19 cellular contexts compared by ENCODE assay signal in genomic region chr13:33410619-33411018, GRCh38.
DNase-seq lines count a peak whose midpoint lies in the region; ATAC-seq and TF ChIP-seq lines count a peak whose summit lies in the region.
"Had no signal": no experiment of that assay in that cellular context is flagged by ENCODE, and none has a peak within 500 bp of the region (broad histone marks: within the 10 kb centered on the region; RNA-seq: fewer than 3 reads in every experiment).

No MANE protein-coding gene starts in this region.

- H3K36me3 ChIP-seq in GM23338 (ENCODE audit: insufficient read depth) (no peaks in the 10 kb centered on the region), esophagus muscularis mucosa (no peaks in the 10 kb centered on the region), sigmoid colon (no peaks in the 10 kb centered on the region)
- H3K36me3 ChIP-seq: BLaER1 had no signal

- no peaks in the 10 kb centered on the region for H3K9me2 ChIP-seq in GM23338 (ENCODE audit: insufficient read depth)

- no peak overlapping the region for H3K4me3 Mint-ChIP-seq in GM23338
- no peak overlapping the region for H3K4me3 Mint-ChIP-seq in nephron progenitor cell
- H3K4me3 Mint-ChIP-seq: CD14-positive monocyte; CD4-positive, alpha-beta memory T cell; HFFc6; IgD-negative memory B cell had no signal

- no peak overlapping the region for H3K4me2 ChIP-seq in GM23338
- H3K4me2 ChIP-seq: BLaER1 had no signal

- H3K4me1 Mint-ChIP-seq in GM23338 (peaks cover 12% of the 10 kb centered on the region), nephron progenitor cell (peaks cover 6% of the 10 kb centered on the region)
- H3K4me1 Mint-ChIP-seq: CD4-positive, alpha-beta memory T cell; IgD-negative memory B cell had no signal

- 0 out of 2 replicates have a peak overlapping the region, but pooled peaks have one; percentile 7 for H2AFZ ChIP-seq in GM23338
- H2AFZ ChIP-seq: GM23248 had no signal

- H3K27me3 ChIP-seq in GM23338 (ENCODE audit: insufficient read depth), result no peaks in the 10 kb centered on the region
- H3K27me3 ChIP-seq in esophagus muscularis mucosa, result no peaks in the 10 kb centered on the region
- H3K27me3 ChIP-seq in sigmoid colon, result no peaks in the 10 kb centered on the region
- H3K27me3 ChIP-seq: BLaER1 had no signal

- DNase-seq in GM23338 (ENCODE audit: low spot score), result no peak
- no peak for DNase-seq in esophagus muscularis mucosa (ENCODE audit: extremely low spot score)
- DNase-seq in nephron progenitor cell, result no peak
- DNase-seq in sigmoid colon, result no peak
- DNase-seq in posterior vena cava (ENCODE audit: low spot score), result no peak
- DNase-seq in activated CD4-positive, alpha-beta T cell treated with anti-CD3 and anti-CD28 coated beads, Interleukin-2, amount 50 U/mL, for 4 hours, result no peak
- DNase-seq in iPS-NIHi11 (ENCODE audit: low spot score), result no peak
- DNase-seq: 8988T; CD4-positive, alpha-beta memory T cell; DMS153; DMS79; GDM1; GM23248; HFFc6 had no signal

- no peak overlapping the region for H3K27ac ChIP-seq in GM23338 (ENCODE audit: low read depth)
- peak overlapping the region; percentile 47 to 82 (median 71) for H3K27ac ChIP-seq in esophagus muscularis mucosa (replicated peaks in 1 of 4)
- H3K27ac ChIP-seq in sigmoid colon, result peak overlapping the region; percentile 68 to 78 (median 74)
- H3K27ac ChIP-seq: BLaER1, GM23248 had no signal

- no peaks in the 10 kb centered on the region for H3K79me2 ChIP-seq in GM23338 (replicated peaks; ENCODE audit: insufficient read depth)

- TF ChIP-seq EP300 in esophagus muscularis mucosa (IDR thresholded peaks at IDR 0.05) (no peak), sigmoid colon (IDR thresholded peaks at IDR 0.05) (peak in 1 of 4 donors; percentile 21)

- H3K36me3 Mint-ChIP-seq in GM23338 (ENCODE audit: low read depth) (no peaks in the 10 kb centered on the region), nephron progenitor cell (ENCODE audit: low read depth) (no peaks in the 10 kb centered on the region)
- H3K36me3 Mint-ChIP-seq: CD14-positive monocyte; CD4-positive, alpha-beta memory T cell; IgD-negative memory B cell had no signal

- 74% methylated on average over 2 of the region's 2 CpGs for WGBS in esophagus muscularis mucosa
- WGBS in sigmoid colon, 2 donors, result 88 to 96% methylated on average over 2 of the region's 2 CpGs

- ATAC-seq in GM23338 (no peak), GM19351 (IDR thresholded peaks at IDR 0.05; ENCODE audit: unreplicated experiment) (no peak)
- ATAC-seq: HCT116 had no signal

- H3K27ac Mint-ChIP-seq in GM23338 (no peak overlapping the region), nephron progenitor cell (peak overlapping the region; percentile 64)
- H3K27ac Mint-ChIP-seq: CD4-positive, alpha-beta memory T cell; HFFc6; IgD-negative memory B cell had no signal

- H3K27me3 Mint-ChIP-seq in GM23338 (ENCODE audit: insufficient read depth, low read depth, poor library complexity), result no peaks in the 10 kb centered on the region
- peaks cover 22% of the 10 kb centered on the region for H3K27me3 Mint-ChIP-seq in nephron progenitor cell (ENCODE audit: low read depth, poor library complexity)

- H3K9me3 Mint-ChIP-seq in GM23338 (no peaks in the 10 kb centered on the region), nephron progenitor cell (no peaks in the 10 kb centered on the region)
- H3K9me3 Mint-ChIP-seq: CD4-positive, alpha-beta memory T cell; HFFc6; IgD-negative memory B cell had no signal

- no peaks in the 10 kb centered on the region for H3F3A ChIP-seq in GM23338 (replicated peaks; ENCODE audit: low read depth)

- intact Hi-C loops in esophagus muscularis mucosa (cut with DNase I), result no loop called here
- intact Hi-C loops in sigmoid colon (cut with DNase I), result no loop called here
- intact Hi-C loops in posterior vena cava (cut with DNase I), result no loop called here

- H3K4me3 ChIP-seq in GM23338, result no peak overlapping the region
- H3K4me3 ChIP-seq in esophagus muscularis mucosa, result no peak overlapping the region
- no peak overlapping the region for H3K4me3 ChIP-seq in sigmoid colon
- H3K4me3 ChIP-seq: BLaER1, GM23248 had no signal

- no peaks in the 10 kb centered on the region for H3K9me3 ChIP-seq in esophagus muscularis mucosa
- H3K9me3 ChIP-seq in sigmoid colon, result no peaks in the 10 kb centered on the region
- H3K9me3 ChIP-seq: BLaER1 had no signal

- TF ChIP-seq CTCF in GM23338 (conservative IDR thresholded peaks at IDR 0.05; ENCODE audit: low read depth in 2 of 2) (no peak), esophagus muscularis mucosa (IDR thresholded peaks at IDR 0.05) (no peak), nephron progenitor cell (IDR thresholded peaks at IDR 0.05) (no peak), sigmoid colon (IDR thresholded peaks at IDR 0.05) (no peak)

- TF ChIP-seq POLR2A in esophagus muscularis mucosa (IDR thresholded peaks at IDR 0.05; ENCODE audit: low read depth), result no peak
- no peak for TF ChIP-seq POLR2A in sigmoid colon (IDR thresholded peaks at IDR 0.05)

- no peaks in the 10 kb centered on the region for H4K20me1 ChIP-seq in GM23338 (replicated peaks; ENCODE audit: insufficient read depth)
- H4K20me1 ChIP-seq: BLaER1 had no signal

- H3K4me1 ChIP-seq in GM23338 (ENCODE audit: insufficient read depth) (0 out of 2 replicates have a peak, but pooled peaks cover 11% of the 10 kb centered on the region), esophagus muscularis mucosa (peaks cover 0 to 25% (median 24%) of the 10 kb centered on the region in 4 donors), sigmoid colon (peaks cover 2 to 31% (median 25%) of the 10 kb centered on the region in 4 donors)
- H3K4me1 ChIP-seq: BLaER1 had no signal

TF ChIP-seq in GM23338, 12 proteins besides CTCF, POLR2A, EP300 and RAD21 (continues in another document):
- no peak for TF ChIP-seq ZNF114 (CRISPR knock-in tag; IDR thresholded peaks at IDR 0.05)
- no peak for TF ChIP-seq EZH2 (IDR thresholded peaks at IDR 0.05; ENCODE audit: low read depth, unreplicated experiment)
- TF ChIP-seq POLR2AphosphoS5 (IDR thresholded peaks at IDR 0.05; ENCODE audit: low read depth), result no peak
- TF ChIP-seq ZNF331 (CRISPR knock-in tag; IDR thresholded peaks at IDR 0.05; ENCODE audit: low read depth), result no peak
- TF ChIP-seq REST (IDR thresholded peaks at IDR 0.05; ENCODE audit: unreplicated experiment), result no peak
- no peak for TF ChIP-seq NANOG (IDR thresholded peaks at IDR 0.05; ENCODE audit: borderline replicate concordance)
- no peak for TF ChIP-seq CREB1 (CRISPR knock-in tag; IDR thresholded peaks at IDR 0.05; ENCODE audit: low read depth)
